ENCODE assay signal across 8 cellular contexts in the genomic region with DNA sequence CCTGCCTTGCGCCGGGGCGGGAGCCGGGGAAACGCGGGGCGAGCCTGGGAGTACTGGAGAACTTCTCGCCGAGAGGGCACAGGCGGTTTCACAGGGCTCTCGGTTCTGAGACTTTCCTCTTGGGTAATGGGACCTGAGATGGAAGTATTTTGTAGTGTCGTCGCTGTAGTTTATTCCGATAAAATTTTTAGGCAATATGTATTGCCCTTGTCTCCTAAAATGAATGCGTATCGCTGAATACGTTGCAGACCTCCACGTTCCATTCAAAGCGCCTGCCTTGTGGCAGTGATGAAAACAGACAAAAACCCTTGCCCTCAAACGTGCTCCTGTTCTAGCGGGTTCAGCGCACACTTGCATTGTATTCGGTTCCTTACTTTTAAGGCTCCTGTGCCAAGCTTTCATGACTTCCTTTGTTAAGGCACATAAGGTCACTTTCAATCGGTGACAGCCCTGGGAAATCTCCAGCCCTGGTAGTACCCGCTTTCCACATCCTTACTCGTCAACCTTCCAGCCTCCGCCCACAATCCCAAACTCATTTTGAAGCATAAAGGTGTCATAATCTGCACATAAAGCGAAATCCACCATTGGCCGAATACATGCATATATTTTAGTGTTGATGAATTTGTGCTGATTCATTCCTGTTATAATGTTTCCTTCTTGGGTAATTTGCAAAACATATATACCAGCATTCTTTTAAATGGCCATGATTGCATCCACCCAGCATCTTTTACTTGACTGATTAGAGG. TPM values are rescaled to one million over a fixed set of nuclear protein-coding genes. Genes with fewer than 3 reads are reported as not detected.
DNase-seq lines count a peak whose midpoint lies in the region; ATAC-seq and TF ChIP-seq lines count a peak whose summit lies in the region.

No MANE protein-coding gene starts in this region.

- H3K36me3 ChIP-seq in KMS-11 (ENCODE audit: insufficient read depth) (peaks cover 9% of the 10 kb centered on the region; the same call in 1 of the 2 replicates), esophagus (ENCODE audit: control insufficient read depth in 2 of 2, insufficient read depth in 2 of 2, low read length in 1 of 2) (no peaks in the 10 kb centered on the region), muscle layer of duodenum (ENCODE audit: control insufficient read depth in 1 of 2, insufficient read depth in 2 of 2, low read length in 2 of 2) (peaks cover 12 to 15% of the 10 kb centered on the region in 2 donors)

- H3K9me3 ChIP-seq in esophagus (ENCODE audit: control insufficient read depth in 2 of 2, insufficient read depth in 1 of 2, low read depth in 1 of 2, low read length in 1 of 2) (no peaks in the 10 kb centered on the region), muscle layer of duodenum (ENCODE audit: control insufficient read depth in 1 of 2, low read length in 2 of 2) (no peaks in the 10 kb centered on the region)

- H3K4me1 ChIP-seq in KMS-11 (ENCODE audit: low read depth, poor library complexity, severe bottlenecking) (peaks cover 62% of the 10 kb centered on the region), esophagus (ENCODE audit: control insufficient read depth in 2 of 2, insufficient read depth in 2 of 2, low read length in 1 of 2) (no peaks in the 10 kb centered on the region), muscle layer of duodenum (ENCODE audit: control insufficient read depth in 1 of 2, insufficient read depth in 2 of 2, low read length in 2 of 2) (peaks cover 5 to 26% of the 10 kb centered on the region in 2 donors)

- WGBS in esophagus, 2 donors: 1% methylated on average over 29 of the region's 29 CpGs

- H3K4me3 ChIP-seq in KMS-11 (IDR thresholded peaks at IDR 0.05; ENCODE audit: insufficient read depth, low read depth, low read length) (no peak overlapping the region), esophagus (ENCODE audit: low read depth in 1 of 2, low read length in 2 of 2) (peak overlapping the region; percentile 94 to 99), muscle layer of duodenum (ENCODE audit: low read depth in 1 of 2, low read length in 2 of 2) (peak overlapping the region; percentile 97 to 99)

- peaks cover 94% of the 10 kb centered on the region for H3K79me2 ChIP-seq in KMS-11 (ENCODE audit: insufficient read depth, low read depth)

- peak overlapping the region; percentile 100 for H3K27ac ChIP-seq in KMS-11
- H3K27ac ChIP-seq in esophagus (ENCODE audit: low read depth in 2 of 2, low read length in 1 of 2): peak overlapping the region; percentile 98
- H3K27ac ChIP-seq in muscle layer of duodenum (ENCODE audit: low read length): peak overlapping the region; percentile 99

- peak; percentile 39 for DNase-seq in stimulated activated CD4-positive, alpha-beta T cell treated with anti-CD3 and anti-CD28 coated beads, Interleukin-1b, Interleukin-23, amount 100 ng/mL, for 48 hours
- no peak for DNase-seq in stimulated activated CD4-positive, alpha-beta T cell treated with anti-CD3 and anti-CD28 coated beads, Interleukin-4, amount 100 ng/mL, for 4 hours
- DNase-seq in UCSD-AML1 (lab: John Stamatoyannopoulos, UW; ENCODE audit: unreplicated experiment): peak; percentile 33

- ATAC-seq in GM21786 (IDR thresholded peaks at IDR 0.05; ENCODE audit: unreplicated experiment) (no peak), GM19397 (IDR thresholded peaks at IDR 0.05; ENCODE audit: unreplicated experiment) (no peak)

- peaks cover 30% of the 10 kb centered on the region for H4K20me1 ChIP-seq in KMS-11 (ENCODE audit: insufficient read depth)

- H3K27me3 ChIP-seq in KMS-11 (ENCODE audit: insufficient read depth, low read depth) (no peaks in the 10 kb centered on the region), esophagus (ENCODE audit: control insufficient read depth in 1 of 2, insufficient read depth in 2 of 2, low read length in 2 of 2) (no peaks in the 10 kb centered on the region), muscle layer of duodenum (ENCODE audit: low read depth, low read length) (no peaks in the 10 kb centered on the region)

- H2AFZ ChIP-seq in KMS-11 (ENCODE audit: low read depth): peak overlapping the region; percentile 56

- peak overlapping the region; percentile 100 for H3K9ac ChIP-seq in KMS-11

- no peak for TF ChIP-seq CTCF in KMS-11 (conservative IDR thresholded peaks at IDR 0.05; ENCODE audit: low read depth, low read length)

- H3K4me2 ChIP-seq in KMS-11: peak overlapping the region; percentile 86

RNA-seq across cellular contexts. Expression of gene RMI1, which starts 0.7 kb away (rescaled TPM):
- polyA plus RNA-seq in esophagus: 1 to 10 TPM; 2.3 to 3.6 TPM

RNA-seq across cellular contexts. Expression of gene HNRNPK, which starts 1.3 kb away (rescaled TPM):
- 100 to 1,000 TPM; 176 to 299 TPM for polyA plus RNA-seq in esophagus

Comparison
In these comparisons a context has a peak if more than half of its experiments do, and no peak if none do; other contexts are left out.
1. DNase-seq: peak in stimulated activated CD4-positive, alpha-beta T cell treated with anti-CD3 and anti-CD28 coated beads, Interleukin-1b, Interleukin-23, amount 100 ng/mL, for 48 hours (single experiment) and UCSD-AML1 (single experiment); none in stimulated activated CD4-positive, alpha-beta T cell treated with anti-CD3 and anti-CD28 coated beads, Interleukin-4, amount 100 ng/mL, for 4 hours (0 of 2).
2. Peak in every context shown above with its lines, with median percentiles within 50 percentile points of each other: H3K27ac ChIP-seq.